21 cellular contexts compared by ENCODE assay signal in genomic region chr2:179703702-179704101, GRCh38.
"Had no signal": no experiment of that assay in that cellular context is flagged by ENCODE, and none has a peak within 500 bp of the region (broad histone marks: within the 10 kb centered on the region; RNA-seq: fewer than 3 reads in every experiment).

No MANE protein-coding gene starts in this region.

- H3K27me3 ChIP-seq: adrenal gland, dorsolateral prefrontal cortex, esophagus squamous epithelium, gastroesophageal sphincter, ovary, right atrium auricular region, upper lobe of right lung had no signal

- H3K27ac ChIP-seq: adrenal gland, dorsolateral prefrontal cortex, esophagus squamous epithelium, gastroesophageal sphincter, ovary, prostate gland, right atrium auricular region, upper lobe of right lung had no signal

- DNase-seq: activated B cell treated with CpG ODN at 0.5 μM for 24 hours; activated CD4-positive, alpha-beta T cell treated with anti-CD3 and anti-CD28 coated beads for 36 hours; activated CD4-positive, alpha-beta T cell treated with anti-CD3 and anti-CD28 coated beads, Interleukin-2, amount 50 U/mL, for 4 hours; activated CD8-positive, alpha-beta memory T cell treated with anti-CD3 and anti-CD28 coated beads, Interleukin-2, amount 50 U/mL, for 48 hours; activated naive CD4-positive, alpha-beta T cell; activated T-cell treated with anti-CD3 and anti-CD28 coated beads, Interleukin-2, amount 50 U/mL, for 4 hours; adrenal gland; dorsolateral prefrontal cortex; esophagus squamous epithelium; head of caudate nucleus; hypothalamus; left ventricle myocardium superior; midbrain; natural killer cell; ovary; stimulated activated CD4-positive, alpha-beta T cell treated with anti-CD3 and anti-CD28 coated beads, Interleukin-4, amount 100 ng/mL, for 24 hours; stimulated activated naive CD4-positive, alpha-beta T cell treated with Interleukin-2 at 50 U/mL for 16 hours; upper lobe of right lung had no signal

- H3K4me3 ChIP-seq: adrenal gland, dorsolateral prefrontal cortex, esophagus squamous epithelium, gastroesophageal sphincter, ovary, prostate gland, right atrium auricular region, upper lobe of right lung had no signal

- H3K9me3 ChIP-seq: adrenal gland, esophagus squamous epithelium, gastroesophageal sphincter, ovary, prostate gland, right atrium auricular region, upper lobe of right lung had no signal

- H3K4me1 ChIP-seq: adrenal gland, esophagus squamous epithelium, gastroesophageal sphincter, prostate gland, right atrium auricular region, upper lobe of right lung had no signal

- H3K36me3 ChIP-seq: adrenal gland, esophagus squamous epithelium, gastroesophageal sphincter, ovary, prostate gland, right atrium auricular region, upper lobe of right lung had no signal

- ATAC-seq: activated CD4-positive, alpha-beta T cell treated with anti-CD3 and anti-CD28 coated beads for 36 hours; activated T-cell treated with anti-CD3 and anti-CD28 coated beads, Interleukin-2, amount 50 U/mL, for 4 hours; gastroesophageal sphincter; left ventricle myocardium superior; natural killer cell; upper lobe of right lung had no signal
